16 cellular contexts compared by ENCODE assay signal in genomic region chr9:14256588-14256987, GRCh38. TPM values are rescaled to one million over a fixed set of nuclear protein-coding genes. Genes with fewer than 3 reads are reported as not detected.
DNase-seq lines count a peak whose midpoint lies in the region; ATAC-seq and TF ChIP-seq lines count a peak whose summit lies in the region.
"Had no signal": no experiment of that assay in that cellular context is flagged by ENCODE, and none has a peak within 500 bp of the region (broad histone marks: within the 10 kb centered on the region; RNA-seq: fewer than 3 reads in every experiment).

No MANE protein-coding gene starts in this region.

- H3K27me3 ChIP-seq in breast epithelium = no peaks in the 10 kb centered on the region
- H3K27me3 ChIP-seq in heart left ventricle = no peaks in the 10 kb centered on the region
- H3K27me3 ChIP-seq in upper lobe of right lung = no peaks in the 10 kb centered on the region
- H3K27me3 ChIP-seq: cardiac muscle cell had no signal

- H3K4me1 Mint-ChIP-seq in MCF 10A (ENCODE audit: insufficient read depth, unreplicated experiment) (peaks cover 47% of the 10 kb centered on the region), osteocyte (ENCODE audit: unreplicated experiment) (peaks cover 47% of the 10 kb centered on the region)

- H3K36me3 Mint-ChIP-seq in MCF 10A (ENCODE audit: insufficient read depth, unreplicated experiment) (peaks cover 21% of the 10 kb centered on the region), osteocyte (ENCODE audit: unreplicated experiment) (peaks cover 4% of the 10 kb centered on the region)
- H3K36me3 Mint-ChIP-seq: activated CD4-positive, alpha-beta memory T cell treated with anti-CD3 and anti-CD28 coated beads for 36 hours; activated naive CD8-positive, alpha-beta T cell had no signal

- BruUV-seq in MCF 10A (replicated peaks; lab: Mats Ljungman, UMichigan) = no TSS peak

- H3K27ac Mint-ChIP-seq in MCF 10A (ENCODE audit: low read depth, unreplicated experiment) (no peak overlapping the region), osteocyte (ENCODE audit: unreplicated experiment) (peak overlapping the region; percentile 27)
- H3K27ac Mint-ChIP-seq: activated CD4-positive, alpha-beta memory T cell treated with anti-CD3 and anti-CD28 coated beads for 36 hours; activated naive CD8-positive, alpha-beta T cell had no signal

- H3K4me1 ChIP-seq in breast epithelium = peaks cover 0 to 25% of the 10 kb centered on the region in 2 donors
- peaks cover 6 to 83% (median 56%) of the 10 kb centered on the region in 12 donors for H3K4me1 ChIP-seq in heart left ventricle
- peaks cover 35% of the 10 kb centered on the region for H3K4me1 ChIP-seq in upper lobe of right lung

- H3K4me3 ChIP-seq in breast epithelium (no peak overlapping the region), heart left ventricle (no peak overlapping the region), upper lobe of right lung (no peak overlapping the region)
- H3K4me3 ChIP-seq: cardiac muscle cell had no signal

- no peak for TF ChIP-seq CTCF in breast epithelium (IDR thresholded peaks at IDR 0.05)
- no peak for TF ChIP-seq CTCF in MCF 10A (IDR thresholded peaks at IDR 0.05; ENCODE audit: unreplicated experiment)
- no peak for TF ChIP-seq CTCF in heart left ventricle (IDR thresholded peaks at IDR 0.05)
- TF ChIP-seq CTCF in osteocyte (IDR thresholded peaks at IDR 0.05) = no peak
- TF ChIP-seq CTCF in upper lobe of right lung (IDR thresholded peaks at IDR 0.05) = no peak

- CTCF ChIA-PET in MCF 10A (lab: Yijun Ruan, JAX) = no interaction called here

- 8 to 22% (median 14%) methylated on average over 1 of the region's 1 CpG for WGBS in heart left ventricle, 4 donors

- DNase-seq in breast epithelium (ENCODE audit: low spot score in 2 of 2) = no peak
- DNase-seq in MCF 10A (ENCODE audit: unreplicated experiment) = no peak
- DNase-seq in heart left ventricle = no peak
- no peak for DNase-seq in osteocyte (ENCODE audit: extremely low spot score, unreplicated experiment)
- no peak for DNase-seq in upper lobe of right lung
- DNase-seq in activated CD4-positive, alpha-beta T cell treated with anti-CD3 and anti-CD28 coated beads, Interleukin-2, amount 50 U/mL, for 4 hours = no peak
- DNase-seq in GM03348 (ENCODE audit: low spot score) = no peak
- DNase-seq: 8988T; activated CD4-positive, alpha-beta memory T cell treated with anti-CD3 and anti-CD28 coated beads for 36 hours; activated T-cell treated with anti-CD3 and anti-CD28 coated beads, Interleukin-2, amount 50 U/mL, for 4 hours; effector CD4-positive, alpha-beta T cell; hippocampal formation; trophoblast cell had no signal

- peak overlapping the region; percentile 52 to 82 for H3K27ac ChIP-seq in breast epithelium
- peak overlapping the region in 11 of 12 donors; percentile 17 to 61 (median 53) for H3K27ac ChIP-seq in heart left ventricle
- no peak overlapping the region for H3K27ac ChIP-seq in upper lobe of right lung
- H3K27ac ChIP-seq: cardiac muscle cell had no signal

- no peak for TF ChIP-seq POLR2A in breast epithelium (IDR thresholded peaks at IDR 0.05)
- no peak for TF ChIP-seq POLR2A in heart left ventricle (IDR thresholded peaks at IDR 0.05)

- ATAC-seq in heart left ventricle (peak; percentile 29 to 72 (median 60)), upper lobe of right lung (peak; percentile 71), GM21786 (IDR thresholded peaks at IDR 0.05; ENCODE audit: unreplicated experiment) (no peak)
- ATAC-seq: activated T-cell treated with anti-CD3 and anti-CD28 coated beads, Interleukin-2, amount 50 U/mL, for 4 hours had no signal

- H3K9me3 Mint-ChIP-seq in MCF 10A (ENCODE audit: unreplicated experiment) (no peaks in the 10 kb centered on the region), osteocyte (ENCODE audit: unreplicated experiment) (no peaks in the 10 kb centered on the region)
- H3K9me3 Mint-ChIP-seq: activated CD4-positive, alpha-beta memory T cell treated with anti-CD3 and anti-CD28 coated beads for 36 hours; activated T-cell treated with anti-CD3 and anti-CD28 coated beads, Interleukin-2, amount 50 U/mL, for 4 hours had no signal

- H3K27me3 Mint-ChIP-seq in MCF 10A (ENCODE audit: insufficient read depth, unreplicated experiment) = no peaks in the 10 kb centered on the region
- H3K27me3 Mint-ChIP-seq in osteocyte (ENCODE audit: unreplicated experiment) = no peaks in the 10 kb centered on the region
- H3K27me3 Mint-ChIP-seq: activated CD4-positive, alpha-beta memory T cell treated with anti-CD3 and anti-CD28 coated beads for 36 hours had no signal

- H3K36me3 ChIP-seq in breast epithelium = no peaks in the 10 kb centered on the region
- H3K36me3 ChIP-seq in heart left ventricle = peaks cover 0 to 6% (median 0%) of the 10 kb centered on the region in 9 donors
- no peaks in the 10 kb centered on the region for H3K36me3 ChIP-seq in upper lobe of right lung
- H3K36me3 ChIP-seq: cardiac muscle cell had no signal

- intact Hi-C loops in breast epithelium (cut with DNase I; ENCODE audit: low total_unique reads) = no loop called here
- intact Hi-C loops in MCF 10A (cut with micrococcal nuclease) = no loop called here
- intact Hi-C loops in heart left ventricle (cut with DNase I) = loop anchor here in 3 of 10 donors (10.0 kb wide), 1 partner anchor 48 kb away; no protein-coding TSS in a partner anchor
- intact Hi-C loops in upper lobe of right lung (cut with DNase I) = no loop called here

- POLR2A ChIA-PET in MCF 10A (lab: Yijun Ruan, JAX) = interaction anchor here (1.1 to 1.9 kb wide), 5 partner anchors 11 to 76 kb away, joined by 3 to 4 read pairs (median 3); partner anchors contain the start of gene NFIB

- H3K9me3 ChIP-seq in breast epithelium (no peaks in the 10 kb centered on the region), heart left ventricle (no peaks in the 10 kb centered on the region), upper lobe of right lung (no peaks in the 10 kb centered on the region)

- H3K4me3 Mint-ChIP-seq in MCF 10A (ENCODE audit: unreplicated experiment) = no peak overlapping the region
- no peak overlapping the region for H3K4me3 Mint-ChIP-seq in osteocyte (ENCODE audit: unreplicated experiment)
- H3K4me3 Mint-ChIP-seq: activated CD4-positive, alpha-beta memory T cell treated with anti-CD3 and anti-CD28 coated beads for 36 hours; activated naive CD8-positive, alpha-beta T cell; activated T-cell treated with anti-CD3 and anti-CD28 coated beads, Interleukin-2, amount 50 U/mL, for 4 hours had no signal

RNA-seq across cellular contexts. Expression of gene NFIB, which starts 57.4 kb away (rescaled TPM):
- total RNA-seq in breast epithelium (100 to 1,000 TPM in 2 of 3 donors, 10 to 100 TPM in 1; 95.2 to 237 (median 105) TPM), MCF 10A (2022) (52.2 and 70.8 TPM in 2 replicates), heart left ventricle (100 to 1,000 TPM in 5 of 9 donors, 10 to 100 TPM in 4; 80.9 to 148 (median 116) TPM), osteocyte (36.1 and 39.9 TPM in 2 replicates), upper lobe of right lung (99.4 TPM)
- polyA plus RNA-seq in heart left ventricle = 10 to 100 TPM; 24.5 to 36.3 TPM
- total RNA-seq: activated CD4-positive, alpha-beta memory T cell treated with anti-CD3 and anti-CD28 coated beads for 36 hours had no signal
